In genomic region chrX:103614999-103615398, GRCh38 we compare ENCODE assay signal across 21 cellular contexts. TPM values are rescaled to one million over a fixed set of nuclear protein-coding genes. Genes with fewer than 3 reads are reported as not detected.
DNase-seq lines count a peak whose midpoint lies in the region; ATAC-seq and TF ChIP-seq lines count a peak whose summit lies in the region.
"Had no signal": no experiment of that assay in that cellular context is flagged by ENCODE, and none has a peak within 500 bp of the region (broad histone marks: within the 10 kb centered on the region; RNA-seq: fewer than 3 reads in every experiment).

No MANE protein-coding gene starts in this region.

- no peak for TF ChIP-seq RAD21 in HCT116 (IDR thresholded peaks at IDR 0.05; ENCODE audit: low read depth)

- H3K4me3 ChIP-seq in HCT116 (replicated peaks in 1 of 2; ENCODE audit: low read depth in 1 of 2, low read length in 2 of 2) (no peak overlapping the region), RWPE2 (ENCODE audit: severe bottlenecking) (no peak overlapping the region), fibroblast of the aortic adventitia (ENCODE audit: low read depth, low read length) (no peak overlapping the region), aorta (ENCODE audit: low read length in 2 of 2) (no peak overlapping the region)
- H3K4me3 ChIP-seq: HAP-1, SK-N-MC had no signal

- H3K9me3 ChIP-seq in HCT116 (ENCODE audit: control insufficient read depth in 1 of 2, insufficient read depth in 1 of 2, low read depth in 1 of 2, low read length in 2 of 2) (no peaks in the 10 kb centered on the region), RWPE2 (ENCODE audit: severe bottlenecking) (no peaks in the 10 kb centered on the region), aorta (ENCODE audit: control insufficient read depth, low read length) (no peaks in the 10 kb centered on the region)
- H3K9me3 ChIP-seq: BE2C, HAP-1 had no signal

- H3K36me3 ChIP-seq in HCT116 (ENCODE audit: control insufficient read depth in 1 of 2, insufficient read depth in 2 of 2, low read length in 2 of 2) = no peaks in the 10 kb centered on the region
- peaks cover 7% of the 10 kb centered on the region for H3K36me3 ChIP-seq in RWPE2 (ENCODE audit: low read depth)
- H3K36me3 ChIP-seq in aorta (ENCODE audit: control insufficient read depth in 1 of 2, insufficient read depth in 2 of 2, low read length in 1 of 2) = no peaks in the 10 kb centered on the region
- H3K36me3 ChIP-seq: BE2C, HAP-1 had no signal

- H3K27me3 ChIP-seq in HCT116 (ENCODE audit: insufficient read depth, low read length) (no peaks in the 10 kb centered on the region), RWPE2 (ENCODE audit: insufficient read depth, poor library complexity, severe bottlenecking) (no peaks in the 10 kb centered on the region), aorta (ENCODE audit: control insufficient read depth in 1 of 2, insufficient read depth in 2 of 2, low read length in 1 of 2) (no peaks in the 10 kb centered on the region)
- H3K27me3 ChIP-seq: BE2C had no signal

- H2AFZ ChIP-seq in HCT116 (ENCODE audit: low read depth, low read length, poor library complexity, severe bottlenecking) = no peak overlapping the region

- TF ChIP-seq CTCF in HCT116 (IDR thresholded peaks at IDR 0.05 in 2 of 3, conservative IDR thresholded peaks at IDR 0.05 in 1 of 3; ENCODE audit: borderline replicate concordance in 1 of 3, insufficient read depth in 1 of 3, low read depth in 2 of 3, low read length in 2 of 3) (no peak), RWPE2 (IDR thresholded peaks at IDR 0.05; ENCODE audit: poor library complexity, severe bottlenecking) (no peak), fibroblast of the aortic adventitia (IDR thresholded peaks at IDR 0.05; ENCODE audit: insufficient read depth, low read length) (no peak)

- H3K9ac ChIP-seq in HCT116 (ENCODE audit: low read length) = no peak overlapping the region

- no TSS peak for BruUV-seq in HCT116 (replicated peaks; lab: Mats Ljungman, UMichigan)

- intact Hi-C loops in HCT116 (cut with micrococcal nuclease) (no loop called here), aorta (cut with DNase I) (no loop called here)

- ATAC-seq in HCT116 = no peak
- ATAC-seq in RWPE2 (ENCODE audit: low read depth) = peak; percentile 84
- no peak for ATAC-seq in GM19351 (IDR thresholded peaks at IDR 0.05; ENCODE audit: unreplicated experiment)
- ATAC-seq in GM21360 (IDR thresholded peaks at IDR 0.05; ENCODE audit: unreplicated experiment) = no peak
- no peak for ATAC-seq in aorta (ENCODE audit: low FRiP score)
- ATAC-seq: Right ventricle myocardium inferior had no signal

- H4K20me1 ChIP-seq in HCT116 (ENCODE audit: insufficient read depth) = no peaks in the 10 kb centered on the region

- no peaks in the 10 kb centered on the region for H3K9me2 ChIP-seq in HCT116 (ENCODE audit: insufficient read depth)

- peak overlapping the region; percentile 21 for H3K4me2 ChIP-seq in HCT116 (ENCODE audit: low read length)

- WGBS in aorta, 2 donors = 79 to 96% methylated on average over 1 of the region's 1 CpG

- POLR2A ChIA-PET in HCT116 (lab: Charles Lee) = no interaction called here

- RAD21 ChIA-PET in HCT116 (lab: Charles Lee; ENCODE audit: low non-redundant PET in 1 of 2, low total read pairs in 2 of 2, uncharacterized antibody in 2 of 2, unreplicated experiment in 2 of 2) = no interaction called here

- CTCF ChIA-PET in HCT116 (lab: Charles Lee) = no interaction called here

- peaks cover 0 to 10% of the 10 kb centered on the region in 2 experiments; a peak in 2 of 4 replicates for H3K4me1 ChIP-seq in HCT116 (ENCODE audit: control insufficient read depth in 1 of 2, insufficient read depth in 2 of 2, low read length in 2 of 2)
- H3K4me1 ChIP-seq in RWPE2 (ENCODE audit: insufficient read depth, poor library complexity, severe bottlenecking) = peaks cover 16% of the 10 kb centered on the region
- no peaks in the 10 kb centered on the region for H3K4me1 ChIP-seq in aorta (ENCODE audit: control insufficient read depth in 1 of 2, insufficient read depth in 2 of 2, low read length in 2 of 2)
- H3K4me1 ChIP-seq: BE2C had no signal

- DNase-seq in AG20443 (ENCODE audit: low spot score) (peak; percentile 6), HCT116 (ENCODE audit: low read depth, low spot score) (no peak), RWPE2 (ENCODE audit: low spot score) (no peak), fibroblast of the aortic adventitia (ENCODE audit: low read depth) (peak; percentile 33), COLO829 (ENCODE audit: low spot score) (no peak), aorta (no peak)
- DNase-seq: BE2C; Calu3; CD4-positive, alpha-beta T cell; GDM1; KBM-7; NCI-H1436; NCI-H2029; NCI-H2171; NCI-H510A; NCI-H774 had no signal

- no peaks in the 10 kb centered on the region for H3K79me2 ChIP-seq in HCT116 (ENCODE audit: insufficient read depth, low read length)

- TF ChIP-seq POLR2A in HCT116 (IDR thresholded peaks at IDR 0.05; ENCODE audit: borderline replicate concordance, extremely low read depth, insufficient read depth, insufficient read length) = no peak

- no peak overlapping the region for H3K27ac ChIP-seq in HCT116 (ENCODE audit: low read depth, low read length)
- H3K27ac ChIP-seq in RWPE2 (ENCODE audit: poor library complexity, severe bottlenecking) = peak overlapping the region; percentile 81
- H3K27ac ChIP-seq in aorta (ENCODE audit: low read depth in 1 of 2, low read length in 2 of 2) = no peak overlapping the region
- H3K27ac ChIP-seq: SK-N-MC had no signal

TF ChIP-seq in HCT116, 20 proteins besides CTCF, POLR2A, EP300 and RAD21:
- TF ChIP-seq JUND (IDR thresholded peaks at IDR 0.05) (no peak), EZH2phosphoT487 (IDR thresholded peaks at IDR 0.05; ENCODE audit: borderline replicate concordance) (no peak), POLR2AphosphoS5 (IDR thresholded peaks at IDR 0.05; ENCODE audit: low read depth, low read length) (no peak)

RNA-seq across cellular contexts. Expression of gene TCEAL3, which starts 7.2 kb away (rescaled TPM):
- total RNA-seq in HCT116 (2021; ENCODE audit: unreplicated experiment) (not detected), fibroblast of the aortic adventitia (ENCODE audit: low replicate concordance) (13.2 and 62.0 TPM in 2 replicates), aorta (10 to 100 TPM; 34.6 to 77.3 TPM)
- not detected in 2 replicates for polyA plus RNA-seq in HCT116 (2012)
- polyA plus RNA-seq in aorta = 100 to 1,000 TPM; 249 to 392 TPM

RNA-seq across cellular contexts. Expression of gene TCEAL1, which starts 13.8 kb away (rescaled TPM):
- total RNA-seq in HCT116 (2021; ENCODE audit: unreplicated experiment) (not detected), fibroblast of the aortic adventitia (ENCODE audit: low replicate concordance) (38.2 and 113 TPM in 2 replicates), aorta (10 to 100 TPM; 37.0 to 73.9 TPM)
- polyA plus RNA-seq in HCT116 (2012) = not detected in 2 replicates
- polyA plus RNA-seq in aorta = 100 to 1,000 TPM; 219 to 258 TPM

RNA-seq across cellular contexts. Expression of gene TCEAL4, which starts 29.7 kb away (rescaled TPM):
- total RNA-seq in HCT116 (2021; ENCODE audit: unreplicated experiment) (23.5 TPM), fibroblast of the aortic adventitia (ENCODE audit: low replicate concordance) (47.1 and 100 TPM in 2 replicates), aorta (100 to 1,000 TPM in 1 of 2 donors, 10 to 100 TPM in 1; 97.2 to 187 TPM)
- 18.7 and 24.6 TPM in 2 replicates for polyA plus RNA-seq in HCT116 (2012)
- polyA plus RNA-seq in aorta = 1,000 to 10,000 TPM; 1,036 to 1,452 TPM

Comparison
In these comparisons a context has a peak if more than half of its experiments do, and no peak if none do; other contexts are left out.
1. DNase-seq: peak in AG20443 (single experiment) and fibroblast of the aortic adventitia (single experiment); none in HCT116 (single experiment), RWPE2 (single experiment), COLO829 (single experiment) and aorta (0 of 2).
2. RNA of gene TCEAL3, which starts 7.2 kb away (total RNA-seq): 34.6 to 77.3 TPM in aorta and 13.2 to 62.0 TPM in fibroblast of the aortic adventitia; not detected in HCT116 (single experiment); every median in the first group is over 10 times any median in the second.
3. RNA of gene TCEAL1, which starts 13.8 kb away (total RNA-seq): 37.0 to 73.9 TPM in aorta and 38.2 to 113 TPM in fibroblast of the aortic adventitia; not detected in HCT116 (single experiment); every median in the first group is over 10 times any median in the second.